In the genomic region with DNA sequence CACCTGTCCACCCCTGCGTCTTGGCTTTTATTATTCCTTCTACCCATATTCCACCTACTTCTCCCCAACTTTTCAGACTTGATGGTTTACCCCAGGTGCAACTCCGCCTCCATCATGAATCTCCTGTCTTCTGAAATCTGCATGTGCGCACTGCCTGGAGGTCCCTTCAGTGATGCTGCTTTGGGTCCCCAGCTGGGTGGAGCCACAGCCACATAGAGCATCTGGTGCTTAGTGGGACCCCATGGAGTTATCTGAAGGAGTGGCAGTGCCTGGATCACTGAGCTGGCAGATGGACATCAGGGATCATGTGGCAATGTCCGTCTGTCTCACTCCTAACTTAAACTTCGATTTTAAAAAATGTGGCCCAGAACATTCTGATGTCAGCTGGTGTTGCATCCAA, we compare ENCODE assay signal across 35 cellular contexts. TPM values are rescaled to one million over a fixed set of nuclear protein-coding genes. Genes with fewer than 3 reads are reported as not detected.
"Had no signal": no experiment of that assay in that cellular context is flagged by ENCODE, and none has a peak within 500 bp of the region (broad histone marks: within the 10 kb centered on the region; RNA-seq: fewer than 3 reads in every experiment).

No MANE protein-coding gene starts in this region.

- H3K4me3 Mint-ChIP-seq: activated CD8-positive, alpha-beta T cell treated with anti-CD3 and anti-CD28 coated beads for 36 hours; activated naive CD8-positive, alpha-beta T cell; activated T-cell treated with anti-CD3 and anti-CD28 coated beads, Interleukin-2, amount 50 U/mL, for 24 hours; activated T-cell treated with anti-CD3 and anti-CD28 coated beads, Interleukin-2, amount 50 U/mL, for 72 hours; effector memory CD8-positive, alpha-beta T cell; WTC11 had no signal

- H3K36me3 ChIP-seq: brain microvascular endothelial cell, esophagus squamous epithelium, gastroesophageal sphincter had no signal

- H3K4me1 ChIP-seq: esophagus squamous epithelium, gastroesophageal sphincter had no signal

- H3K36me3 Mint-ChIP-seq: activated naive CD8-positive, alpha-beta T cell; WTC11 had no signal

- H3K27ac ChIP-seq: brain microvascular endothelial cell, epithelial cell of prostate, esophagus squamous epithelium, gastroesophageal sphincter had no signal

- H3K27ac Mint-ChIP-seq: activated CD8-positive, alpha-beta T cell treated with anti-CD3 and anti-CD28 coated beads for 36 hours; activated naive CD8-positive, alpha-beta T cell; activated T-cell treated with anti-CD3 and anti-CD28 coated beads, Interleukin-2, amount 50 U/mL, for 24 hours; activated T-cell treated with anti-CD3 and anti-CD28 coated beads, Interleukin-2, amount 50 U/mL, for 72 hours; effector memory CD8-positive, alpha-beta T cell; WTC11 had no signal

- DNase-seq: activated CD4-positive, alpha-beta T cell treated with anti-CD3 and anti-CD28 coated beads for 1 hour; activated CD4-positive, alpha-beta T cell treated with anti-CD3 and anti-CD28 coated beads for 48 hours; activated CD4-positive, alpha-beta T cell treated with anti-CD3 and anti-CD28 coated beads, Interleukin-2, amount 50 U/mL, for 1 hour; activated CD4-positive, alpha-beta T cell treated with anti-CD3 and anti-CD28 coated beads, Interleukin-2, amount 50 U/mL, for 48 hours; activated CD8-positive, alpha-beta memory T cell treated with anti-CD3 and anti-CD28 coated beads, Interleukin-2, amount 50 U/mL, for 48 hours; activated CD8-positive, alpha-beta T cell treated with anti-CD3 and anti-CD28 coated beads for 36 hours; activated gamma-delta T cell; activated naive CD4-positive, alpha-beta T cell; activated naive CD4-positive, alpha-beta T cell treated with anti-CD3 and anti-CD28 coated beads, Interleukin-2, amount 50 U/mL, for 16 hours; activated T-cell treated with anti-CD3 and anti-CD28 coated beads for 4 hours; activated T-cell treated with anti-CD3 and anti-CD28 coated beads, Interleukin-2, amount 50 U/mL, for 24 hours; activated T-cell treated with anti-CD3 and anti-CD28 coated beads, Interleukin-2, amount 50 U/mL, for 72 hours; amniotic stem cell; anterior cingulate cortex; brain microvascular endothelial cell; caudate nucleus; cortex of kidney; dermis blood vessel endothelial cell; effector CD4-positive, alpha-beta T cell; effector memory CD8-positive, alpha-beta T cell; esophagus squamous epithelium; foreskin melanocyte; T-helper 2 cell had no signal

- H3K27me3 ChIP-seq: brain microvascular endothelial cell, esophagus squamous epithelium had no signal

- H3K9me3 Mint-ChIP-seq: activated CD8-positive, alpha-beta T cell treated with anti-CD3 and anti-CD28 coated beads for 36 hours; activated T-cell treated with anti-CD3 and anti-CD28 coated beads, Interleukin-2, amount 50 U/mL, for 24 hours; activated T-cell treated with anti-CD3 and anti-CD28 coated beads, Interleukin-2, amount 50 U/mL, for 72 hours; effector memory CD8-positive, alpha-beta T cell; WTC11 had no signal

- H3K9me3 ChIP-seq: esophagus squamous epithelium, gastroesophageal sphincter had no signal

- H3K4me3 ChIP-seq: esophagus squamous epithelium, gastroesophageal sphincter had no signal

RNA-seq across cellular contexts. Expression of a gene that starts 13.5 kb away (rescaled TPM):
- total RNA-seq: activated CD8-positive, alpha-beta memory T cell treated with anti-CD3 and anti-CD28 coated beads for 36 hours; activated CD8-positive, alpha-beta T cell treated with anti-CD3 and anti-CD28 coated beads for 36 hours; bronchial epithelial cell; chondrocyte; dermis blood vessel endothelial cell; endothelial cell of umbilical vein; fibroblast of villous mesenchyme; glomerular endothelial cell; T-helper 1 cell treated with Interleukin-12 subunit alpha and Interleukin-12 subunit beta and Interleukin-4 antibody, amounts not matched to agents 30 ng/mL and 1 ng/mL, for 36 hours had no signal
- polyA plus RNA-seq: endothelial cell of umbilical vein, fibroblast of lung had no signal
